8 cellular contexts compared by ENCODE assay signal in genomic region chr12:122752464-122753212, GRCh38. TPM values are rescaled to one million over a fixed set of nuclear protein-coding genes. Genes with fewer than 3 reads are reported as not detected.
DNase-seq lines count a peak whose midpoint lies in the region; ATAC-seq and TF ChIP-seq lines count a peak whose summit lies in the region.

DENR (plus strand) TSS chr12:122752824; CDS start chr12:122753702, 878 bp downstream.

- peak; percentile 92 to 94 for ATAC-seq in naive thymus-derived CD8-positive, alpha-beta T cell

- peaks cover 42% of the 10 kb centered on the region for H3K4me1 Mint-ChIP-seq in activated T-helper 2 cell treated with anti-CD3 and anti-CD28 coated beads, Interferon-gamma antibody, Interleukin-2, Interleukin-4, amounts not matched to agents 10 μg/mL and 5 μg/mL and 100 μg/mL, durations not matched to agents 14 hours and 24 hours and 36 hours (ENCODE audit: low read depth)
- peaks cover 22 to 56% (median 50%) of the 10 kb centered on the region in 4 donors for H3K4me1 Mint-ChIP-seq in naive thymus-derived CD8-positive, alpha-beta T cell

- H3K27me3 Mint-ChIP-seq in activated T-helper 2 cell treated with anti-CD3 and anti-CD28 coated beads, Interferon-gamma antibody, Interleukin-2, Interleukin-4, amounts not matched to agents 10 μg/mL and 5 μg/mL and 100 μg/mL, durations not matched to agents 14 hours and 24 hours and 36 hours (ENCODE audit: low read depth), result no peaks in the 10 kb centered on the region
- no peaks in the 10 kb centered on the region for H3K27me3 Mint-ChIP-seq in naive thymus-derived CD8-positive, alpha-beta T cell

- no peaks in the 10 kb centered on the region for H3K9me3 Mint-ChIP-seq in activated T-helper 2 cell treated with anti-CD3 and anti-CD28 coated beads, Interferon-gamma antibody, Interleukin-2, Interleukin-4, amounts not matched to agents 10 μg/mL and 5 μg/mL and 100 μg/mL, durations not matched to agents 14 hours and 24 hours and 36 hours
- H3K9me3 Mint-ChIP-seq in naive thymus-derived CD8-positive, alpha-beta T cell, result no peaks in the 10 kb centered on the region

- intact Hi-C loops in activated T-helper 2 cell treated with anti-CD3 and anti-CD28 coated beads, Interferon-gamma antibody, Interleukin-2, Interleukin-4, amounts not matched to agents 10 μg/mL and 5 μg/mL and 100 μg/mL, durations not matched to agents 14 hours and 24 hours and 36 hours (cut with micrococcal nuclease), result loop anchor here (1.0 to 2.0 kb wide), 4 partner anchors 20 to 225 kb away; partner anchors contain the start of gene KNTC1

- H3K36me3 Mint-ChIP-seq in activated T-helper 2 cell treated with anti-CD3 and anti-CD28 coated beads, Interferon-gamma antibody, Interleukin-2, Interleukin-4, amounts not matched to agents 10 μg/mL and 5 μg/mL and 100 μg/mL, durations not matched to agents 14 hours and 24 hours and 36 hours (ENCODE audit: low read depth), result peaks cover 47% of the 10 kb centered on the region
- peaks cover 1 to 41% (median 5%) of the 10 kb centered on the region in 3 donors for H3K36me3 Mint-ChIP-seq in naive thymus-derived CD8-positive, alpha-beta T cell

- CTCF ChIA-PET in RWPE1 (lab: Yijun Ruan, JAX), result interaction anchor here (0.5 to 1.9 kb wide), 12 partner anchors 9 to 478 kb away, joined by 3 to 12 read pairs (median 3); no protein-coding TSS in a partner anchor

- H3K4me3 ChIP-seq in LNCaP clone FGC (ENCODE audit: low read depth, low read length) (peak within 1 kb of the TSS; percentile 91), fibroblast of mammary gland (ENCODE audit: control insufficient read depth, low read depth, low read length) (peak within 1 kb of the TSS; percentile 97)

- H3K27ac Mint-ChIP-seq in activated T-helper 2 cell treated with anti-CD3 and anti-CD28 coated beads, Interferon-gamma antibody, Interleukin-2, Interleukin-4, amounts not matched to agents 10 μg/mL and 5 μg/mL and 100 μg/mL, durations not matched to agents 14 hours and 24 hours and 36 hours, result peak within 1 kb of the TSS; percentile 90
- H3K27ac Mint-ChIP-seq in naive thymus-derived CD8-positive, alpha-beta T cell, result peak within 1 kb of the TSS; percentile 91 to 99 (median 96)

- H3K27ac ChIP-seq in RWPE1, result peak within 1 kb of the TSS; percentile 82

- DNase-seq in ELR (ENCODE audit: low read depth) (peak; percentile 100), H4 (ENCODE audit: low spot score) (peak; percentile 94), LNCaP clone FGC (ENCODE audit: low read depth) (peak; percentile 94), RWPE1 (ENCODE audit: low spot score) (peak; percentile 96), fibroblast of mammary gland (ENCODE audit: low read depth) (peak; percentile 99)
- DNase-seq in activated T-helper 2 cell treated with anti-CD3 and anti-CD28 coated beads, Interferon-gamma antibody, Interleukin-2, Interleukin-4, amounts not matched to agents 10 μg/mL and 5 μg/mL and 100 μg/mL, durations not matched to agents 14 hours and 24 hours and 36 hours (ENCODE audit: low spot score), result peak; percentile 99
- peak; percentile 98 to 100 (median 99) for DNase-seq in naive thymus-derived CD8-positive, alpha-beta T cell
- DNase-seq in stimulated activated naive CD4-positive, alpha-beta T cell (lab: John Stamatoyannopoulos, UW), result peak; percentile 98 to 99 (median 98)

- POLR2A ChIA-PET in RWPE1 (lab: Yijun Ruan, JAX; ENCODE audit: low non-redundant PET), result interaction anchor here (0.6 to 0.7 kb wide), 2 partner anchors 15 to 240 kb away, joined by 4 read pairs; no protein-coding TSS in a partner anchor
- POLR2A ChIA-PET in naive thymus-derived CD8-positive, alpha-beta T cell (lab: Charles Lee), result interaction anchor here (1.0 to 2.5 kb wide), 13 partner anchors 13 to 480 kb away, joined by 3 to 14 read pairs (median 6); partner anchors contain the start of genes HIP1R, KNTC1, MPHOSPH9 and RSRC2

- TF ChIP-seq CTCF in LNCaP clone FGC (IDR thresholded peaks at IDR 0.05; ENCODE audit: control insufficient read depth, extremely low read depth, insufficient read depth) (peak; percentile 80), RWPE1 (conservative IDR thresholded peaks at IDR 0.05; ENCODE audit: low read depth) (peak; percentile 94), fibroblast of mammary gland (conservative IDR thresholded peaks at IDR 0.05; ENCODE audit: control insufficient read depth, insufficient read depth, low read depth, low read length) (peak; percentile 62)

- H3K4me3 Mint-ChIP-seq in activated T-helper 2 cell treated with anti-CD3 and anti-CD28 coated beads, Interferon-gamma antibody, Interleukin-2, Interleukin-4, amounts not matched to agents 10 μg/mL and 5 μg/mL and 100 μg/mL, durations not matched to agents 14 hours and 24 hours and 36 hours (ENCODE audit: low read depth), result peak within 1 kb of the TSS; percentile 89
- H3K4me3 Mint-ChIP-seq in naive thymus-derived CD8-positive, alpha-beta T cell, result peak within 1 kb of the TSS; percentile 87 to 98 (median 96)

RNA-seq across cellular contexts. Expression of gene DENR, which starts in this region (rescaled TPM):
- total RNA-seq in H4 (2014; rRNA removed; shearing (Covaris generic)), result 50.6 and 55.4 TPM in 2 replicates
- total RNA-seq in activated T-helper 2 cell treated with anti-CD3 and anti-CD28 coated beads, Interferon-gamma antibody, Interleukin-2, Interleukin-4, amounts not matched to agents 10 μg/mL and 5 μg/mL and 100 μg/mL, durations not matched to agents 14 hours and 24 hours and 36 hours, result 76.7 and 79.6 TPM in 2 replicates
- 10 to 100 TPM; 51.6 to 52.6 TPM for total RNA-seq in naive thymus-derived CD8-positive, alpha-beta T cell
- 10 to 100 TPM; 68.0 to 79.9 (median 78.3) TPM for polyA plus RNA-seq in naive thymus-derived CD8-positive, alpha-beta T cell

Comparison
In these comparisons a context has a peak if more than half of its experiments do, and no peak if none do; other contexts are left out.
1. Peak in every context shown above with its lines: DNase-seq, ATAC-seq, H3K4me3 ChIP-seq and H3K27ac ChIP-seq.